Comparison of ENCODE assay signal across 8 cellular contexts in genomic region chrX:10620121-10620699, GRCh38. TPM values are rescaled to one million over a fixed set of nuclear protein-coding genes. Genes with fewer than 3 reads are reported as not detected.
A peak's percentile ranks its signal among the peaks of the same experiment; 100 is the strongest.
DNase-seq lines count a peak whose midpoint lies in the region; ATAC-seq and TF ChIP-seq lines count a peak whose summit lies in the region.

MID1 (minus strand) TSS chrX:10620585; CDS start chrX:10567547, 53,038 bp downstream.

- H3K4me3 ChIP-seq in foreskin fibroblast (ENCODE audit: low read depth in 1 of 2, low read length in 2 of 2) = peak within 1 kb of the TSS; percentile 81 to 86

- DNase-seq in activated CD4-positive, alpha-beta T cell treated with anti-CD3 and anti-CD28 coated beads for 36 hours = peak; percentile 8
- no peak for DNase-seq in activated CD4-positive, alpha-beta T cell treated with anti-CD3 and anti-CD28 coated beads, Interleukin-2, amount 50 U/mL, for 4 hours
- peak; percentile 81 for DNase-seq in NCI-H146 (lab: John Stamatoyannopoulos, UW)
- peak; percentile 8 for DNase-seq in activated CD8-positive, alpha-beta T cell treated with anti-CD3 and anti-CD28 coated beads for 36 hours
- peak; percentile 74 to 89 for DNase-seq in foreskin fibroblast
- no peak for DNase-seq in natural killer cell treated with Interleukin-12 subunit alpha and Interleukin-12 subunit beta and Interleukin-15 and Interleukin-18, amount 100 ng/mL, for 72 hours (ENCODE audit: low spot score)
- DNase-seq in NCI-H2029 treated with DMSO at 0.1 percent for 48 hours (lab: John Stamatoyannopoulos, UW) = no peak
- DNase-seq in MV-4-11 (lab: John Stamatoyannopoulos, UW) = no peak

- CTCF ChIA-PET in activated CD4-positive, alpha-beta T cell treated with anti-CD3 and anti-CD28 coated beads for 36 hours (lab: Charles Lee) = interaction anchor here (0.8 kb wide), 1 partner anchor 431 kb away, joined by 3 read pairs; no protein-coding TSS in a partner anchor
- CTCF ChIA-PET in activated CD8-positive, alpha-beta T cell treated with anti-CD3 and anti-CD28 coated beads for 36 hours (lab: Charles Lee) = interaction anchor here (2.6 kb wide), 1 partner anchor 430 kb away, joined by 16 read pairs; no protein-coding TSS in a partner anchor

- peaks cover 23% of the 10 kb centered on the region for H3K27me3 Mint-ChIP-seq in activated CD4-positive, alpha-beta T cell treated with anti-CD3 and anti-CD28 coated beads for 36 hours
- H3K27me3 Mint-ChIP-seq in activated CD8-positive, alpha-beta T cell treated with anti-CD3 and anti-CD28 coated beads for 36 hours = peaks cover 33% of the 10 kb centered on the region
- H3K27me3 Mint-ChIP-seq in natural killer cell treated with Interleukin-12 subunit alpha and Interleukin-12 subunit beta and Interleukin-15 and Interleukin-18, amount 100 ng/mL, for 72 hours = peaks cover 24 to 33% of the 10 kb centered on the region in 2 donors

- no peak within 1 kb of the TSS for H3K27ac Mint-ChIP-seq in activated CD4-positive, alpha-beta T cell treated with anti-CD3 and anti-CD28 coated beads for 36 hours
- no peak within 1 kb of the TSS for H3K27ac Mint-ChIP-seq in activated CD8-positive, alpha-beta T cell treated with anti-CD3 and anti-CD28 coated beads for 36 hours
- H3K27ac Mint-ChIP-seq in natural killer cell treated with Interleukin-12 subunit alpha and Interleukin-12 subunit beta and Interleukin-15 and Interleukin-18, amount 100 ng/mL, for 72 hours = no peak within 1 kb of the TSS

- no peaks in the 10 kb centered on the region for H3K9me3 Mint-ChIP-seq in activated CD4-positive, alpha-beta T cell treated with anti-CD3 and anti-CD28 coated beads for 36 hours (ENCODE audit: low read depth)
- no peaks in the 10 kb centered on the region for H3K9me3 Mint-ChIP-seq in activated CD8-positive, alpha-beta T cell treated with anti-CD3 and anti-CD28 coated beads for 36 hours
- H3K9me3 Mint-ChIP-seq in natural killer cell treated with Interleukin-12 subunit alpha and Interleukin-12 subunit beta and Interleukin-15 and Interleukin-18, amount 100 ng/mL, for 72 hours = no peaks in the 10 kb centered on the region

- H3K36me3 Mint-ChIP-seq in activated CD4-positive, alpha-beta T cell treated with anti-CD3 and anti-CD28 coated beads for 36 hours (ENCODE audit: low read depth) = no peaks in the 10 kb centered on the region
- no peaks in the 10 kb centered on the region for H3K36me3 Mint-ChIP-seq in activated CD8-positive, alpha-beta T cell treated with anti-CD3 and anti-CD28 coated beads for 36 hours (ENCODE audit: low read depth)
- H3K36me3 Mint-ChIP-seq in natural killer cell treated with Interleukin-12 subunit alpha and Interleukin-12 subunit beta and Interleukin-15 and Interleukin-18, amount 100 ng/mL, for 72 hours = peaks cover 4% of the 10 kb centered on the region

- no peak for TF ChIP-seq CTCF in activated CD8-positive, alpha-beta T cell treated with anti-CD3 and anti-CD28 coated beads for 36 hours (IDR thresholded peaks at IDR 0.05)
- no peak for TF ChIP-seq CTCF in foreskin fibroblast (IDR thresholded peaks at IDR 0.05; ENCODE audit: low read depth, low read length)

- POLR2A ChIA-PET in activated CD4-positive, alpha-beta T cell treated with anti-CD3 and anti-CD28 coated beads for 36 hours (lab: Charles Lee) = no interaction called here
- POLR2A ChIA-PET in activated CD8-positive, alpha-beta T cell treated with anti-CD3 and anti-CD28 coated beads for 36 hours (lab: Charles Lee) = no interaction called here

- no peak for ATAC-seq in activated CD4-positive, alpha-beta T cell treated with anti-CD3 and anti-CD28 coated beads for 36 hours
- no peak for ATAC-seq in activated CD8-positive, alpha-beta T cell treated with anti-CD3 and anti-CD28 coated beads for 36 hours
- no peak for ATAC-seq in natural killer cell treated with Interleukin-12 subunit alpha and Interleukin-12 subunit beta and Interleukin-15 and Interleukin-18, amount 100 ng/mL, for 72 hours

- H3K4me1 Mint-ChIP-seq in activated CD4-positive, alpha-beta T cell treated with anti-CD3 and anti-CD28 coated beads for 36 hours = peaks cover 8% of the 10 kb centered on the region
- peaks cover 7% of the 10 kb centered on the region for H3K4me1 Mint-ChIP-seq in activated CD8-positive, alpha-beta T cell treated with anti-CD3 and anti-CD28 coated beads for 36 hours (ENCODE audit: low read depth)
- H3K4me1 Mint-ChIP-seq in natural killer cell treated with Interleukin-12 subunit alpha and Interleukin-12 subunit beta and Interleukin-15 and Interleukin-18, amount 100 ng/mL, for 72 hours (ENCODE audit: low read depth in 2 of 2) = peaks cover 11 to 12% of the 10 kb centered on the region in 2 donors

- intact Hi-C loops in activated CD4-positive, alpha-beta T cell treated with anti-CD3 and anti-CD28 coated beads for 36 hours (cut with DNase I, micrococcal nuclease) = no loop called here
- intact Hi-C loops in activated CD8-positive, alpha-beta T cell treated with anti-CD3 and anti-CD28 coated beads for 36 hours (cut with micrococcal nuclease) = no loop called here

- peak within 1 kb of the TSS; percentile 41 for H3K4me3 Mint-ChIP-seq in activated CD4-positive, alpha-beta T cell treated with anti-CD3 and anti-CD28 coated beads for 36 hours
- peak within 1 kb of the TSS; percentile 53 for H3K4me3 Mint-ChIP-seq in activated CD8-positive, alpha-beta T cell treated with anti-CD3 and anti-CD28 coated beads for 36 hours
- H3K4me3 Mint-ChIP-seq in natural killer cell treated with Interleukin-12 subunit alpha and Interleukin-12 subunit beta and Interleukin-15 and Interleukin-18, amount 100 ng/mL, for 72 hours = peak within 1 kb of the TSS; percentile 75

RNA-seq across cellular contexts. Expression of gene MID1, which starts in this region (rescaled TPM):
- under 1 TPM; 0.37 to 0.43 TPM for total RNA-seq in activated CD4-positive, alpha-beta T cell treated with anti-CD3 and anti-CD28 coated beads for 36 hours
- total RNA-seq in activated CD8-positive, alpha-beta T cell treated with anti-CD3 and anti-CD28 coated beads for 36 hours = 1 to 10 TPM in 1 of 2 experiments, under 1 TPM in 1; 0.61 to 1.1 TPM
- under 1 TPM in 1 of 2 donors, not detected in 1; 0.36 TPM for total RNA-seq in natural killer cell treated with Interleukin-12 subunit alpha and Interleukin-12 subunit beta and Interleukin-15 and Interleukin-18, amount 100 ng/mL, for 72 hours

Comparison
In these comparisons a context has a peak if more than half of its experiments do, and no peak if none do; other contexts are left out.
1. Peak in DNase-seq in activated CD4-positive, alpha-beta T cell treated with anti-CD3 and anti-CD28 coated beads for 36 hours; RNA of the gene not detected or under 1 TPM.
2. DNase-seq: peak in NCI-H146 (single experiment), activated CD8-positive, alpha-beta T cell treated with anti-CD3 and anti-CD28 coated beads for 36 hours (single experiment) and foreskin fibroblast (2 of 2); none in activated CD4-positive, alpha-beta T cell treated with anti-CD3 and anti-CD28 coated beads, Interleukin-2, amount 50 U/mL, for 4 hours (0 of 2), natural killer cell treated with Interleukin-12 subunit alpha and Interleukin-12 subunit beta and Interleukin-15 and Interleukin-18, amount 100 ng/mL, for 72 hours (single experiment), NCI-H2029 treated with DMSO at 0.1 percent for 48 hours (single experiment) and MV-4-11 (single experiment).
3. Peak in every context shown above with its lines, with median percentiles within 50 percentile points of each other: H3K4me3 Mint-ChIP-seq.